Comparison of ENCODE assay signal across 18 cellular contexts in the genomic region with DNA sequence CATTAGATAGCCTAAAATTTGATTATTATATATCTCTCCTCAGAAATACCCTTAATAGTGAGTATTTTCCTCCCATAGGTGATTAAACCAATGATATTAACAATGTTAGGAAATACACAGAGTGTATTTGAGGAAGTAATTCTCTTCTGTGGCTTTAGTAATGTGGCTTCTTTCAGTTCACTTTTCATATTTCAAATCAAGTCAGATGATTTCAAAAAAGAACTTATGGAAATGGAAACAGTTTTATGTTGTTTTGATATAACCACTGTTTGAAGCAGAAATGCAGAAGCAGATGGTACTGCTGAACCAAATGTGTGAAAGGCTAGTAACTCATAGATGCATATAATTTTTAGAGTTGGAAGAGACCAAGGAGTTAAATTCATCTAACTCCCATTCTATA. TPM values are rescaled to one million over a fixed set of nuclear protein-coding genes. Genes with fewer than 3 reads are reported as not detected.
DNase-seq lines count a peak whose midpoint lies in the region; ATAC-seq, FAIRE-seq and TF ChIP-seq lines count a peak whose summit lies in the region.
"Had no signal": no experiment of that assay in that cellular context is flagged by ENCODE, and none has a peak within 500 bp of the region (broad histone marks: within the 10 kb centered on the region; RNA-seq: fewer than 3 reads in every experiment).

No MANE protein-coding gene starts in this region.

- peak overlapping the region; percentile 45 for H3K27ac ChIP-seq in OCI-LY7 (ENCODE audit: low read depth, low read length, poor library complexity, severe bottlenecking)
- no peak overlapping the region for H3K27ac ChIP-seq in sigmoid colon
- H3K27ac ChIP-seq: cardiac muscle cell, KMS-11, pancreas had no signal

- FAIRE-seq in RCC 7860 (lab: Jason Lieb, UNC) (no peak), H54 (lab: Jason Lieb, UNC) (no peak), urothelium cell line (lab: Jason Lieb, UNC) (no peak)
- FAIRE-seq: pancreas had no signal

- ATAC-seq in GM21423 (IDR thresholded peaks at IDR 0.05; ENCODE audit: unreplicated experiment) (peak; percentile 77), HG03342 (IDR thresholded peaks at IDR 0.05; ENCODE audit: unreplicated experiment) (peak; percentile 67)

- no peaks in the 10 kb centered on the region for H3K27me3 ChIP-seq in sigmoid colon
- H3K27me3 ChIP-seq: cardiac muscle cell, pancreas had no signal

- intact Hi-C loops in OCI-LY7 (cut with micrococcal nuclease; ENCODE audit: unreplicated experiment) (no loop called here), sigmoid colon (cut with DNase I) (no loop called here)

- H3K36me3 ChIP-seq in OCI-LY7 (ENCODE audit: insufficient read depth, low read length), result no peaks in the 10 kb centered on the region
- H3K36me3 ChIP-seq in sigmoid colon, result no peaks in the 10 kb centered on the region
- H3K36me3 ChIP-seq: cardiac muscle cell, pancreas had no signal

- no peak for TF ChIP-seq EP300 in sigmoid colon (IDR thresholded peaks at IDR 0.05)

- peak overlapping the region; percentile 22; the same call in 1 of the 2 replicates for H2AFZ ChIP-seq in OCI-LY7 (ENCODE audit: low read length)

- no peaks in the 10 kb centered on the region for H3K79me2 ChIP-seq in OCI-LY7 (ENCODE audit: insufficient read depth, low read depth, low read length)

- no peaks in the 10 kb centered on the region for H3K9me3 ChIP-seq in OCI-LY7 (ENCODE audit: low read length)
- H3K9me3 ChIP-seq in sigmoid colon, result no peaks in the 10 kb centered on the region
- H3K9me3 ChIP-seq: pancreas had no signal

- CTCF ChIA-PET in OCI-LY7 (lab: Charles Lee; ENCODE audit: unreplicated experiment), result no interaction called here

- peak overlapping the region; percentile 55 for H3K4me2 ChIP-seq in OCI-LY7 (ENCODE audit: low read length)
- H3K4me2 ChIP-seq: KMS-11 had no signal

- peak overlapping the region; percentile 0 for H3K4me3 ChIP-seq in OCI-LY7 (ENCODE audit: low read depth, low read length, poor library complexity, severe bottlenecking)
- H3K4me3 ChIP-seq in sigmoid colon, result no peak overlapping the region
- H3K4me3 ChIP-seq: cardiac muscle cell, pancreas had no signal

- H3K4me1 ChIP-seq in OCI-LY7 (ENCODE audit: insufficient read depth, low read length, poor library complexity, severe bottlenecking), result peaks cover 52% of the 10 kb centered on the region
- no peaks in the 10 kb centered on the region for H3K4me1 ChIP-seq in sigmoid colon
- H3K4me1 ChIP-seq: pancreas had no signal

- DNase-seq in GM13976 (ENCODE audit: low spot score) (peak; percentile 40), OCI-LY7 (ENCODE audit: low spot score) (peak; percentile 61), RCC 7860 (ENCODE audit: low spot score) (no peak), sigmoid colon (no peak), H54 (ENCODE audit: insufficient read length, low spot score) (no peak), urothelium cell line (ENCODE audit: low spot score) (no peak)
- DNase-seq: activated CD4-positive, alpha-beta T cell treated with anti-CD3 and anti-CD28 coated beads for 4 hours; activated effector memory CD4-positive, alpha-beta T cell treated with anti-CD3 and anti-CD28 coated beads, Interleukin-2, amount 50 U/mL, for 16 hours; NCI-H345; pancreas had no signal

- POLR2A ChIA-PET in OCI-LY7 (lab: Charles Lee), result no interaction called here

- H4K20me1 ChIP-seq in OCI-LY7 (ENCODE audit: insufficient read depth, low read length), result no peaks in the 10 kb centered on the region

- no peaks in the 10 kb centered on the region for H3K9me2 ChIP-seq in OCI-LY7 (ENCODE audit: insufficient read depth, low read length)

- in situ Hi-C loops in GM13976 (cut with MboI; ENCODE audit: low sequenced_read_pairs, unreplicated experiment), result no loop called here

- BruUV-seq in OCI-LY7 (replicated peaks; lab: Mats Ljungman, UMichigan), result no TSS peak

- no peak for TF ChIP-seq CTCF in GM13976 (IDR thresholded peaks at IDR 0.05; ENCODE audit: borderline replicate concordance, control extremely low read depth, extremely low read depth, insufficient read depth, missing control alignments)
- TF ChIP-seq CTCF in OCI-LY7 (conservative IDR thresholded peaks at IDR 0.05; ENCODE audit: low read length), result no peak
- TF ChIP-seq CTCF in sigmoid colon (IDR thresholded peaks at IDR 0.05), result no peak

- TF ChIP-seq POLR2A in sigmoid colon (IDR thresholded peaks at IDR 0.05) (no peak), H54 (IDR thresholded peaks at IDR 0.05; ENCODE audit: low read depth, low read length) (no peak)

RNA-seq across cellular contexts. Expression of a gene that starts 1.8 kb away (rescaled TPM):
- not detected in 2 replicates for total RNA-seq in OCI-LY7 (2014; rRNA removed; shearing (Covaris generic))
- total RNA-seq in OCI-LY7 (2022) (not detected in 2 replicates), sigmoid colon (not detected)
- not detected for polyA plus RNA-seq in sigmoid colon
- total RNA-seq: cardiac muscle cell, epithelial cell of proximal tubule, lung microvascular endothelial cell, pancreas, SK-MEL-5 had no signal
- polyA plus RNA-seq: BJ, cardiac muscle cell, pancreas had no signal

RNA-seq across cellular contexts. Expression of a gene that starts 32.4 kb away (rescaled TPM):
- 48.9 and 61.4 TPM in 2 replicates for total RNA-seq in OCI-LY7 (2014; rRNA removed; shearing (Covaris generic))
- total RNA-seq in OCI-LY7 (2022), result 29.2 and 32.6 TPM in 2 replicates
- total RNA-seq in sigmoid colon, result 10 to 100 TPM; 26.0 to 31.6 (median 27.6) TPM
- polyA plus RNA-seq in sigmoid colon, result 10 to 100 TPM; 10.8 to 13.8 (median 11.6) TPM

Comparison
In these comparisons a context has a peak if more than half of its experiments do, and no peak if none do; other contexts are left out.
1. DNase-seq: peak in GM13976 (single experiment) and OCI-LY7 (single experiment); none in RCC 7860 (single experiment), sigmoid colon (single experiment), H54 (single experiment) and urothelium cell line (single experiment).